ENCODE assay signal across 8 cellular contexts in genomic region chr6:118810420-118811027, GRCh38.
DNase-seq lines count a peak whose midpoint lies in the region; ATAC-seq and TF ChIP-seq lines count a peak whose summit lies in the region.

No MANE protein-coding gene starts in this region.

- no peaks in the 10 kb centered on the region for H3K79me2 ChIP-seq in OCI-LY3 (ENCODE audit: low read length)

- intact Hi-C loops in activated naive CD4-positive, alpha-beta T cell treated with anti-CD3 and anti-CD28 coated beads for 36 hours (cut with micrococcal nuclease): loop anchor here (1.0 kb wide), 3 partner anchors 33 to 267 kb away; no protein-coding TSS in a partner anchor

- H3K36me3 Mint-ChIP-seq in activated naive CD4-positive, alpha-beta T cell treated with anti-CD3 and anti-CD28 coated beads for 36 hours (ENCODE audit: low read depth): peaks cover 10% of the 10 kb centered on the region

- no peaks in the 10 kb centered on the region for H4K20me1 ChIP-seq in OCI-LY3 (ENCODE audit: insufficient read depth, low read length)

- no peak overlapping the region for H3K9ac ChIP-seq in OCI-LY3 (ENCODE audit: low read length)

- H3K4me1 Mint-ChIP-seq in activated naive CD4-positive, alpha-beta T cell treated with anti-CD3 and anti-CD28 coated beads for 36 hours (ENCODE audit: low read depth): peaks cover 47% of the 10 kb centered on the region

- no peaks in the 10 kb centered on the region for H3K27me3 ChIP-seq in OCI-LY3 (ENCODE audit: low read depth, low read length)

- no peak overlapping the region for H3K27ac ChIP-seq in OCI-LY3 (ENCODE audit: low read length)

- CTCF ChIA-PET in activated naive CD4-positive, alpha-beta T cell treated with anti-CD3 and anti-CD28 coated beads for 36 hours (lab: Charles Lee): interaction anchor here (1.9 kb wide), 1 partner anchor 32 kb away, joined by 5 read pairs; no protein-coding TSS in a partner anchor
- CTCF ChIA-PET in HEK293T (lab: Yijun Ruan, JAX): no interaction called here

- H3K27me3 Mint-ChIP-seq in activated naive CD4-positive, alpha-beta T cell treated with anti-CD3 and anti-CD28 coated beads for 36 hours (ENCODE audit: low read depth): no peaks in the 10 kb centered on the region

- peak overlapping the region; percentile 10 for H3K4me2 ChIP-seq in OCI-LY3 (ENCODE audit: low read length)

- no peak overlapping the region for H3K4me3 Mint-ChIP-seq in activated naive CD4-positive, alpha-beta T cell treated with anti-CD3 and anti-CD28 coated beads for 36 hours

- TF ChIP-seq CTCF in OCI-LY3 (IDR thresholded peaks at IDR 0.05; ENCODE audit: low read depth, low read length): no peak

- POLR2A ChIA-PET in HEK293T (lab: Yijun Ruan, JAX): no interaction called here

- no peaks in the 10 kb centered on the region for H3K9me3 ChIP-seq in OCI-LY3 (ENCODE audit: insufficient read depth, low read length)

- no peak overlapping the region for H3K4me3 ChIP-seq in OCI-LY3 (ENCODE audit: low read length)

- DNase-seq in activated naive CD4-positive, alpha-beta T cell treated with anti-CD3 and anti-CD28 coated beads for 36 hours: peak; percentile 79
- DNase-seq in stimulated activated CD8-positive, alpha-beta memory T cell treated with anti-CD3 and anti-CD28 coated beads, Interleukin-4, amount 100 ng/mL, for 4 hours (ENCODE audit: low read depth in 2 of 2, low spot score in 1 of 2): peak; percentile 23 to 57
- DNase-seq in mesenteric fat pad (ENCODE audit: low spot score): no peak
- DNase-seq in foreskin melanocyte: no peak
- DNase-seq in HEK293T (ENCODE audit: extremely low spot score): no peak

- no peak overlapping the region for H2AFZ ChIP-seq in OCI-LY3 (ENCODE audit: low read depth, low read length)

- H3K9me3 Mint-ChIP-seq in activated naive CD4-positive, alpha-beta T cell treated with anti-CD3 and anti-CD28 coated beads for 36 hours: no peaks in the 10 kb centered on the region

- H3K27ac Mint-ChIP-seq in activated naive CD4-positive, alpha-beta T cell treated with anti-CD3 and anti-CD28 coated beads for 36 hours: peak overlapping the region; percentile 75

- no peaks in the 10 kb centered on the region for H3K36me3 ChIP-seq in OCI-LY3 (replicated peaks; ENCODE audit: low read depth, low read length)

- peaks cover 32% of the 10 kb centered on the region for H3K4me1 ChIP-seq in OCI-LY3 (ENCODE audit: low read length)

- ATAC-seq in GM18499 (IDR thresholded peaks at IDR 0.05; ENCODE audit: insufficient read depth, unreplicated experiment) (peak; percentile 76), HG02678 (IDR thresholded peaks at IDR 0.05; ENCODE audit: unreplicated experiment) (peak; percentile 87)

TF ChIP-seq in HEK293T, 16 proteins besides CTCF, POLR2A, EP300 and RAD21:
- TF ChIP-seq TARDBP (IDR thresholded peaks at IDR 0.05): no peak
- TF ChIP-seq ELF4 (IDR thresholded peaks at IDR 0.05): no peak

Comparison
In these comparisons a context has a peak if more than half of its experiments do, and no peak if none do; other contexts are left out.
1. DNase-seq: peak in activated naive CD4-positive, alpha-beta T cell treated with anti-CD3 and anti-CD28 coated beads for 36 hours (single experiment) and stimulated activated CD8-positive, alpha-beta memory T cell treated with anti-CD3 and anti-CD28 coated beads, Interleukin-4, amount 100 ng/mL, for 4 hours (2 of 2); none in mesenteric fat pad (single experiment), foreskin melanocyte (single experiment) and HEK293T (single experiment).